ENCODE assay signal across 14 cellular contexts in genomic region chr4:3249681-3250437, GRCh38.
"Had no signal": no experiment of that assay in that cellular context is flagged by ENCODE, and none has a peak within 500 bp of the region (broad histone marks: within the 10 kb centered on the region; RNA-seq: fewer than 3 reads in every experiment).

No MANE protein-coding gene starts in this region.

- DNase-seq: activated CD4-positive, alpha-beta T cell treated with anti-CD3 and anti-CD28 coated beads for 36 hours; activated naive CD4-positive, alpha-beta T cell treated with Interleukin-2 at 50 U/mL for 16 hours; effector memory CD4-positive, alpha-beta T cell; hippocampal formation; kidney glomerular epithelial cell; stimulated activated CD4-positive, alpha-beta T cell treated with anti-CD3 and anti-CD28 coated beads, Interleukin-1b, Interleukin-23, amount 100 ng/mL, for 48 hours; stimulated activated naive CD4-positive, alpha-beta T cell treated with Interleukin-2 at 50 U/mL for 16 hours had no signal

- H3K9me3 Mint-ChIP-seq: activated T-helper 1 cell treated with anti-CD3 and anti-CD28 coated beads, Interleukin-12 subunit alpha, Interleukin-12 subunit beta, Interleukin-2, Interleukin-4 antibody, amounts not matched to agents 30 ng/mL and 10 ng/mL and 1 ng/mL, durations not matched to agents 14 hours and 24 hours and 36 hours had no signal

- ATAC-seq: activated CD4-positive, alpha-beta T cell treated with anti-CD3 and anti-CD28 coated beads for 36 hours; gastroesophageal sphincter had no signal

- H3K4me1 ChIP-seq: upper lobe of left lung had no signal

- H3K27me3 ChIP-seq: cardiac muscle cell, gastroesophageal sphincter, neutrophil, upper lobe of left lung had no signal

- H3K4me3 Mint-ChIP-seq: activated CD4-positive, alpha-beta T cell treated with anti-CD3 and anti-CD28 coated beads for 36 hours; activated T-helper 1 cell treated with anti-CD3 and anti-CD28 coated beads, Interleukin-12 subunit alpha, Interleukin-12 subunit beta, Interleukin-2, Interleukin-4 antibody, amounts not matched to agents 30 ng/mL and 10 ng/mL and 1 ng/mL, durations not matched to agents 14 hours and 24 hours and 36 hours had no signal

- H3K36me3 ChIP-seq: cardiac muscle cell, neutrophil, upper lobe of left lung had no signal

- H3K27ac ChIP-seq: cardiac muscle cell, epithelial cell of prostate, gastroesophageal sphincter, neutrophil, VCaP had no signal

- H3K4me1 Mint-ChIP-seq: activated CD4-positive, alpha-beta T cell treated with anti-CD3 and anti-CD28 coated beads for 36 hours had no signal

- H3K27ac Mint-ChIP-seq: activated CD4-positive, alpha-beta T cell treated with anti-CD3 and anti-CD28 coated beads for 36 hours; activated T-helper 1 cell treated with anti-CD3 and anti-CD28 coated beads, Interleukin-12 subunit alpha, Interleukin-12 subunit beta, Interleukin-2, Interleukin-4 antibody, amounts not matched to agents 30 ng/mL and 10 ng/mL and 1 ng/mL, durations not matched to agents 14 hours and 24 hours and 36 hours had no signal

- H3K9me3 ChIP-seq: gastroesophageal sphincter, neutrophil, upper lobe of left lung had no signal

- H3K27me3 Mint-ChIP-seq: activated CD4-positive, alpha-beta T cell treated with anti-CD3 and anti-CD28 coated beads for 36 hours had no signal

- H3K4me3 ChIP-seq: cardiac muscle cell, gastroesophageal sphincter had no signal
